8 cellular contexts compared by ENCODE assay signal in the genomic region with DNA sequence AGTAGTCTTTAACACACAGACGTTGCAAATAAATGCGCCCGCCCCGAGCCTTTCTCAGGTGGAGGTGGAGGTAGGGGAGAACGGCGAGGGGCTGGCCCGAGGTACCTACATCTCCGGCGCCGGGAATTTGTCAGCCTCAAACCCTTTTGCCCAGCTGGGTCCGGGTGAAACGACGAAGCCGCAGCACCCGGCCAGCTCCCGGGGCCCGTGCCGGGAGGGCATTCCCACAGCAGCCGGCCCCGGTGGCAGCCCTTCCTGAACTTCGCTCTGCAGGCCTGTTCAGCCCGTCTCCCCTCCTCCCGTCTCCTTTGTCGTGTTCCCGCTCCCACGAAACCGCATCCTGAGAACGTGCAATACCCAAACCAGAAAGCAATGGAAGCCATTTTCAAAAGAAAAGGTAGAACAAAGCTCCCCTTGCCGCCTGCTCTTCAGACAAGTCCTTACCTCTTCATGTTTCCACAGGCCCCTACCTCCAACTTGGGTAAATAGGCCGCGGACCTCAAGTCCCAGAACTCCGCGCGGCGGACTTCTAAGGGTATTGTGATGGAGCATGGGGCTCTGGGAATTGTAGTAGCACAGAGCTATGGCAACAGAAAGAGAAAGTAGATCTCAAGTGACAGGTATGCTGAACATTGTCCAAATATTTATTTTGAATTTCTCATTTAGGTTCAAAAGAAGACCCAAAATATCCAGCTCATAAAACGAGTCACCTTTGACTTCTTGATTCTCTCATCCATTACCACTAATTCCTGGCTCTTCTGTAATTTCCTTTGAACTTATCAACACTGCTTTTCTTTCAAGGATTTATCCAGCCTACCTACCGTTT. TPM values are rescaled to one million over a fixed set of nuclear protein-coding genes. Genes with fewer than 3 reads are reported as not detected.
DNase-seq lines count a peak whose midpoint lies in the region; ATAC-seq and TF ChIP-seq lines count a peak whose summit lies in the region.

RBM41 (minus strand) TSS at position 501 of the 826 bp plus-strand sequence; CDS start at position 452, 49 bp downstream.

- CTCF ChIA-PET in Panc1 (lab: Charles Lee), result no interaction called here

- H3K27me3 ChIP-seq in Panc1 (ENCODE audit: control insufficient read depth, insufficient read depth, low read length) (no peaks in the 10 kb centered on the region), esophagus muscularis mucosa (no peaks in the 10 kb centered on the region), mucosa of stomach (ENCODE audit: control insufficient read depth, insufficient read depth, low read length) (no peaks in the 10 kb centered on the region)

- H3K4me1 ChIP-seq in Panc1 (ENCODE audit: control insufficient read depth, insufficient read depth, low read length), result no peaks in the 10 kb centered on the region; the same call in 1 of the 2 replicates
- H3K4me1 ChIP-seq in esophagus muscularis mucosa, result peaks cover 0 to 14% (median 8%) of the 10 kb centered on the region in 4 donors
- no peaks in the 10 kb centered on the region for H3K4me1 ChIP-seq in mucosa of stomach (ENCODE audit: control insufficient read depth, insufficient read depth, low read length)

- H3K27ac Mint-ChIP-seq in IgD-negative memory B cell, result peak within 1 kb of the TSS; percentile 88 to 97 (median 93)
- peak within 1 kb of the TSS; percentile 95 for H3K27ac Mint-ChIP-seq in activated T-cell treated with anti-CD3 and anti-CD28 coated beads, Interleukin-2, amount 50 U/mL, for 24 hours

- no peak for TF ChIP-seq POLR2A in esophagus muscularis mucosa (IDR thresholded peaks at IDR 0.05; ENCODE audit: low read depth)

- H3K27me3 Mint-ChIP-seq in IgD-negative memory B cell, result peaks cover 2% of the 10 kb centered on the region
- H3K27me3 Mint-ChIP-seq in activated T-cell treated with anti-CD3 and anti-CD28 coated beads, Interleukin-2, amount 50 U/mL, for 24 hours, result peaks cover 45% of the 10 kb centered on the region

- WGBS in esophagus muscularis mucosa, result 26% methylated on average over 28 of the region's 37 CpGs

- H3K9ac ChIP-seq in mucosa of stomach (ENCODE audit: low read length), result peak within 1 kb of the TSS; percentile 77

- peaks cover 7 to 8% (median 7%) of the 10 kb centered on the region in 3 donors for H3K4me1 Mint-ChIP-seq in IgD-negative memory B cell
- H3K4me1 Mint-ChIP-seq in activated T-cell treated with anti-CD3 and anti-CD28 coated beads, Interleukin-2, amount 50 U/mL, for 24 hours (ENCODE audit: low read depth), result peaks cover 23% of the 10 kb centered on the region

- TF ChIP-seq EP300 in esophagus muscularis mucosa (IDR thresholded peaks at IDR 0.05), result no peak

- H3K36me3 ChIP-seq in Panc1 (ENCODE audit: control insufficient read depth, insufficient read depth, low read length), result peaks cover 6% of the 10 kb centered on the region; the same call in 1 of the 2 replicates
- peaks cover 0 to 29% (median 25%) of the 10 kb centered on the region in 4 donors for H3K36me3 ChIP-seq in esophagus muscularis mucosa
- no peaks in the 10 kb centered on the region for H3K36me3 ChIP-seq in mucosa of stomach (ENCODE audit: control insufficient read depth, insufficient read depth, low read length)

- in situ Hi-C loops in Panc1 (cut with HindIII; ENCODE audit: low pct_unique_long_range_greater_than_20kb, low sequenced_read_pairs), result no loop called here

- peak within 1 kb of the TSS; percentile 61 to 82 for H3K4me3 ChIP-seq in Panc1 (ENCODE audit: low read depth in 2 of 2, low read length in 2 of 2)
- peak within 1 kb of the TSS; percentile 63 to 70 (median 66) for H3K4me3 ChIP-seq in esophagus muscularis mucosa
- H3K4me3 ChIP-seq in mucosa of stomach (ENCODE audit: low read length), result peak within 1 kb of the TSS; percentile 56

- POLR2A ChIA-PET in Panc1 (lab: Charles Lee), result no interaction called here

- no peak for TF ChIP-seq CTCF in Panc1 (IDR thresholded peaks at IDR 0.05)
- TF ChIP-seq CTCF in esophagus muscularis mucosa (IDR thresholded peaks at IDR 0.05), result no peak

- no peaks in the 10 kb centered on the region for H3K9me3 Mint-ChIP-seq in IgD-negative memory B cell
- no peaks in the 10 kb centered on the region for H3K9me3 Mint-ChIP-seq in activated T-cell treated with anti-CD3 and anti-CD28 coated beads, Interleukin-2, amount 50 U/mL, for 24 hours

- no peaks in the 10 kb centered on the region for H3K36me3 Mint-ChIP-seq in IgD-negative memory B cell
- peaks cover 35% of the 10 kb centered on the region for H3K36me3 Mint-ChIP-seq in activated T-cell treated with anti-CD3 and anti-CD28 coated beads, Interleukin-2, amount 50 U/mL, for 24 hours (ENCODE audit: low read depth)

- DNase-seq in DMS 273 treated with DMSO at 0.1 percent for 48 hours (lab: John Stamatoyannopoulos, UW), result peak; percentile 53
- peak; percentile 45 for DNase-seq in Panc1 (ENCODE audit: low read depth, low spot score)
- peak; percentile 72 for DNase-seq in activated T-cell treated with anti-CD3 and anti-CD28 coated beads, Interleukin-2, amount 50 U/mL, for 24 hours
- peak; percentile 92 for DNase-seq in esophagus muscularis mucosa (ENCODE audit: extremely low spot score)
- DNase-seq in stimulated activated CD8-positive, alpha-beta memory T cell treated with anti-CD3 and anti-CD28 coated beads, Interleukin-7, amount 100 ng/mL, for 1 hour (ENCODE audit: low read depth in 2 of 2), result peak; percentile 15 to 37

- H3K4me3 Mint-ChIP-seq in IgD-negative memory B cell, result peak within 1 kb of the TSS; percentile 95 to 98 (median 97)
- H3K4me3 Mint-ChIP-seq in activated T-cell treated with anti-CD3 and anti-CD28 coated beads, Interleukin-2, amount 50 U/mL, for 24 hours, result peak within 1 kb of the TSS; percentile 93

- H3K27ac ChIP-seq in Panc1 (ENCODE audit: low read length) (peak within 1 kb of the TSS; percentile 76), esophagus muscularis mucosa (replicated peaks in 1 of 4) (peak within 1 kb of the TSS; percentile 58 to 79 (median 69))

- H3K9me3 ChIP-seq in Panc1 (ENCODE audit: control insufficient read depth, insufficient read depth, low read depth, low read length), result no peaks in the 10 kb centered on the region
- no peaks in the 10 kb centered on the region for H3K9me3 ChIP-seq in esophagus muscularis mucosa
- no peaks in the 10 kb centered on the region for H3K9me3 ChIP-seq in mucosa of stomach (ENCODE audit: control insufficient read depth, low read length)

- intact Hi-C loops in Panc1 (cut with micrococcal nuclease; ENCODE audit: unreplicated experiment), result no loop called here
- intact Hi-C loops in esophagus muscularis mucosa (cut with DNase I), result no loop called here

- ATAC-seq in GM21619 (IDR thresholded peaks at IDR 0.05; ENCODE audit: unreplicated experiment) (peak; percentile 100), Panc1 (peak; percentile 100)

- BruUV-seq in Panc1 (replicated peaks; lab: Mats Ljungman, UMichigan), result no TSS peak

RNA-seq across cellular contexts. Expression of gene RBM41, which starts in this region (rescaled TPM):
- 22.6 TPM for polyA plus RNA-seq in IgD-negative memory B cell
- 15.1 TPM for total RNA-seq in Panc1 (2021; ENCODE audit: unreplicated experiment)
- polyA plus RNA-seq in Panc1 (2012; ENCODE audit: insufficient read length), result 7.1 TPM
- 10 to 100 TPM; 14.1 to 18.7 (median 15.3) TPM for total RNA-seq in esophagus muscularis mucosa

Comparison
In these comparisons a context has a peak if more than half of its experiments do, and no peak if none do; other contexts are left out.
1. Peak in every context shown above with its lines: DNase-seq, ATAC-seq, H3K4me3 ChIP-seq and H3K27ac ChIP-seq.
2. DNase-seq: peak in every context shown above with its lines; median percentile 92 in esophagus muscularis mucosa; 72 in activated T-cell treated with anti-CD3 and anti-CD28 coated beads, Interleukin-2, amount 50 U/mL, for 24 hours; 53 in DMS 273 treated with DMSO at 0.1 percent for 48 hours; 45 in Panc1; 26 in stimulated activated CD8-positive, alpha-beta memory T cell treated with anti-CD3 and anti-CD28 coated beads, Interleukin-7, amount 100 ng/mL, for 1 hour.